ENCODE assay signal across 9 cellular contexts in genomic region chr7:50781371-50781770, GRCh38. TPM values are rescaled to one million over a fixed set of nuclear protein-coding genes. Genes with fewer than 3 reads are reported as not detected.
DNase-seq lines count a peak whose midpoint lies in the region; ATAC-seq and TF ChIP-seq lines count a peak whose summit lies in the region.
"Had no signal": no experiment of that assay in that cellular context is flagged by ENCODE, and none has a peak within 500 bp of the region (broad histone marks: within the 10 kb centered on the region; RNA-seq: fewer than 3 reads in every experiment).

No MANE protein-coding gene starts in this region.

- POLR2A ChIA-PET in HEK293 (lab: Yijun Ruan, JAX), result no interaction called here

- H3K4me1 ChIP-seq in HEK293 (ENCODE audit: control insufficient read depth, insufficient read depth, low read length), result peaks cover 8% of the 10 kb centered on the region; the same call in 1 of the 2 replicates

- ATAC-seq in GM21381 (IDR thresholded peaks at IDR 0.05; ENCODE audit: unreplicated experiment) (no peak), GM21390 (IDR thresholded peaks at IDR 0.05; ENCODE audit: unreplicated experiment) (no peak)

- H3K36me3 ChIP-seq in HEK293 (ENCODE audit: control insufficient read depth in 2 of 2, insufficient read depth in 1 of 2, low read length in 2 of 2), result no peaks in the 10 kb centered on the region
- no peaks in the 10 kb centered on the region for H3K36me3 ChIP-seq in WERI-Rb-1

- no peak overlapping the region for H3K27ac ChIP-seq in HEK293 (ENCODE audit: extremely low read depth, low read depth, low read length)
- H3K27ac ChIP-seq in WERI-Rb-1, result no peak overlapping the region
- H3K27ac ChIP-seq in dorsolateral prefrontal cortex, result peak overlapping the region in 50 of 59 donors; percentile 11 to 89 (median 68)
- H3K27ac ChIP-seq: epithelial cell of prostate had no signal

- H3K9me3 ChIP-seq in HEK293 (ENCODE audit: control insufficient read depth, insufficient read depth, low read depth, low read length), result no peaks in the 10 kb centered on the region
- H3K9me3 ChIP-seq in WERI-Rb-1 (ENCODE audit: severe bottlenecking), result peaks cover 2% of the 10 kb centered on the region

- peak; percentile 15 for DNase-seq in WERI-Rb-1
- peak in 4 of 10 donors; percentile 16 to 62 (median 32) for DNase-seq in dorsolateral prefrontal cortex
- peak; percentile 84 for DNase-seq in retinal pigment epithelial cell (ENCODE audit: low read depth)
- no peak for DNase-seq in NCI-H1417 treated with DMSO at 0.1 percent for 48 hours (lab: John Stamatoyannopoulos, UW)

- intact Hi-C loops in dorsolateral prefrontal cortex (cut with DNase I), result loop anchor here (5.0 to 10.0 kb wide), 6 partner anchors 139 to 381 kb away; no protein-coding TSS in a partner anchor

- H3K4me3 ChIP-seq in HEK293 (ENCODE audit: low read depth, low read length) (no peak overlapping the region), WERI-Rb-1 (ENCODE audit: low read depth, low read length) (no peak overlapping the region), dorsolateral prefrontal cortex (peak overlapping the region; percentile 19 to 77 (median 60)), retinal pigment epithelial cell (ENCODE audit: low read length) (peak overlapping the region; percentile 44)
- H3K4me3 ChIP-seq: lung had no signal

- no peak for TF ChIP-seq CTCF in HEK293 (tag by site-specific recombination; IDR thresholded peaks at IDR 0.05)
- TF ChIP-seq CTCF in WERI-Rb-1 (IDR thresholded peaks at IDR 0.05; ENCODE audit: low read depth, low read length), result no peak
- no peak for TF ChIP-seq CTCF in dorsolateral prefrontal cortex (IDR thresholded peaks at IDR 0.05 in 54 of 56, conservative IDR thresholded peaks at IDR 0.05 in 2 of 56; ENCODE audit: low read depth in 1 of 56, partially characterized antibody in 56 of 56)
- TF ChIP-seq CTCF in retinal pigment epithelial cell (conservative IDR thresholded peaks at IDR 0.05; ENCODE audit: low read depth, low read length), result no peak

- CTCF ChIA-PET in HEK293 (lab: Yijun Ruan, JAX), result interaction anchor here (0.6 to 0.9 kb wide), 3 partner anchors 69 to 589 kb away, joined by 3 read pairs; no protein-coding TSS in a partner anchor

- H3K27me3 ChIP-seq in WERI-Rb-1 (ENCODE audit: insufficient read depth, low read depth, severe bottlenecking), result peaks cover 43% of the 10 kb centered on the region
- H3K27me3 ChIP-seq in dorsolateral prefrontal cortex, result peaks cover 0 to 2% (median 0%) of the 10 kb centered on the region in 45 donors

TF ChIP-seq in HEK293, 187 proteins besides CTCF, POLR2A, EP300 and RAD21:
- TF ChIP-seq ZFHX2 (tag by site-specific recombination; conservative IDR thresholded peaks at IDR 0.05) (peak; percentile 83), EGR2 (tag by site-specific recombination; IDR thresholded peaks at IDR 0.05; ENCODE audit: low read depth) (peak; percentile 78), ZNF830 (tag by site-specific recombination; IDR thresholded peaks at IDR 0.05; ENCODE audit: low read depth) (no peak)

RNA-seq across cellular contexts. Expression of gene GRB10, which starts 1.3 kb away (rescaled TPM):
- total RNA-seq in dorsolateral prefrontal cortex, result 100 to 1,000 TPM in 97 of 120 experiments, 10 to 100 TPM in 23; 74.7 to 208 (median 113) TPM

Comparison
In these comparisons a context has a peak if more than half of its experiments do, and no peak if none do; other contexts are left out.
1. H3K27ac ChIP-seq: peak in dorsolateral prefrontal cortex (50 of 59); none in HEK293 (single experiment) and WERI-Rb-1 (single experiment).
2. H3K4me3 ChIP-seq: peak in dorsolateral prefrontal cortex (59 of 59) and retinal pigment epithelial cell (single experiment); none in HEK293 (single experiment) and WERI-Rb-1 (single experiment).